1 cellular context compared by ENCODE assay signal in the genomic region with DNA sequence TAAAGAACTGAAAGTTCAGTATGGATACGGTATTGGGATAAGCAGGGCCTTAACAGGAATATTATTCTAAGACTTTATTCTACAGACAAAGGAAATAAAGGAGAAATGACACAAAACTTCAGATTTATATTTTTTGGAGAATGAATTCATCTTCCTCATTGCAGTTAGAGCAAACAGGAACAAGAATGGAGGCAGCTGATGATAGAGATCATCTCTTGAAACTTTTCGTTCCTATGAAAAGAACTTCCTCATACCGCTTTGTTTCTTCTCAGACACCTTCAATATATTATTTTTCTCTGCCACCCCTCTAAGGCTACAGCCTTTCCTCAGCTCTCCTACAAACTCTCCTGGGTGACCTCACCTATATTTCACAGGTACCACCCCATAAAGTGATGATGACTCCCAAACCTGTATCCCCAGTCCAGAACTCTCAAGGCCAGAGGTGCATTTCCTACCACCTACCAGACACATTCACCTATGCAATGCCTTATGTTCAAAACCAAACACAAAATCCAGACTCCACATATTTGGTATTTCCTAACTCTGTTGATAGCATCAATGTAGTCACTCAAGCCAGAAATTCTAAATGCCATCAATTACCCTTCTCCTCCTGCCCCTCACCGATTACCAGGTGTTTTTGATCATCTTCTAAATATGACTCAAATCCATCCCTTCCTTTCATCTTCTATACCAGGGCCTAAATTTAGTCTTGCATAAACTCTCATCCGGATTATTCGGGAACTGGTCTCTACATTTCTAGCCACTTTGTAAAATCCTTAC.
TF ChIP-seq lines count a peak whose summit lies in the region.

No MANE protein-coding gene starts in this region.

TF ChIP-seq in GM12878, 131 proteins besides CTCF, POLR2A, EP300 and RAD21:
- TF ChIP-seq CBX3 (IDR thresholded peaks at IDR 0.05; ENCODE audit: borderline replicate concordance, low read depth) (no peak), JUNB (IDR thresholded peaks at IDR 0.05) (peak; percentile 39; the same call in 1 of the 2 replicates), TCF7 (IDR thresholded peaks at IDR 0.05; ENCODE audit: borderline replicate concordance) (0 out of 2 replicates have a peak, but pooled peaks have one; percentile 16)
- TF ChIP-seq, protein P1, sequence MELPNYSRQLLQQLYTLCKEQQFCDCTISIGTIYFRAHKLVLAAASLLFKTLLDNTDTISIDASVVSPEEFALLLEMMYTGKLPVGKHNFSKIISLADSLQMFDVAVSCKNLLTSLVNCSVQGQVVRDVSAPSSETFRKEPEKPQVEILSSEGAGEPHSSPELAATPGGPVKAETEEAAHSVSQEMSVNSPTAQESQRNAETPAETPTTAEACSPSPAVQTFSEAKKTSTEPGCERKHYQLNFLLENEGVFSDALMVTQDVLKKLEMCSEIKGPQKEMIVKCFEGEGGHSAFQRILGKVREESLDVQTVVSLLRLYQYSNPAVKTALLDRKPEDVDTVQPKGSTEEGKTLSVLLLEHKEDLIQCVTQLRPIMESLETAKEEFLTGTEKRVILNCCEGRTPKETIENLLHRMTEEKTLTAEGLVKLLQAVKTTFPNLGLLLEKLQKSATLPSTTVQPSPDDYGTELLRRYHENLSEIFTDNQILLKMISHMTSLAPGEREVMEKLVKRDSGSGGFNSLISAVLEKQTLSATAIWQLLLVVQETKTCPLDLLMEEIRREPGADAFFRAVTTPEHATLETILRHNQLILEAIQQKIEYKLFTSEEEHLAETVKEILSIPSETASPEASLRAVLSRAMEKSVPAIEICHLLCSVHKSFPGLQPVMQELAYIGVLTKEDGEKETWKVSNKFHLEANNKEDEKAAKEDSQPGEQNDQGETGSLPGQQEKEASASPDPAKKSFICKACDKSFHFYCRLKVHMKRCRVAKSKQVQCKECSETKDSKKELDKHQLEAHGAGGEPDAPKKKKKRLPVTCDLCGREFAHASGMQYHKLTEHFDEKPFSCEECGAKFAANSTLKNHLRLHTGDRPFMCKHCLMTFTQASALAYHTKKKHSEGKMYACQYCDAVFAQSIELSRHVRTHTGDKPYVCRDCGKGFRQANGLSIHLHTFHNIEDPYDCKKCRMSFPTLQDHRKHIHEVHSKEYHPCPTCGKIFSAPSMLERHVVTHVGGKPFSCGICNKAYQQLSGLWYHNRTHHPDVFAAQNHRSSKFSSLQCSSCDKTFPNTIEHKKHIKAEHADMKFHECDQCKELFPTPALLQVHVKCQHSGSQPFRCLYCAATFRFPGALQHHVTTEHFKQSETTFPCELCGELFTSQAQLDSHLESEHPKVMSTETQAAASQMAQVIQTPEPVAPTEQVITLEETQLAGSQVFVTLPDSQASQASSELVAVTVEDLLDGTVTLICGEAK (IDR thresholded peaks at IDR 0.05; ENCODE audit: borderline replicate concordance), result no peak
